ENCODE assay signal across 13 cellular contexts in the genomic region with DNA sequence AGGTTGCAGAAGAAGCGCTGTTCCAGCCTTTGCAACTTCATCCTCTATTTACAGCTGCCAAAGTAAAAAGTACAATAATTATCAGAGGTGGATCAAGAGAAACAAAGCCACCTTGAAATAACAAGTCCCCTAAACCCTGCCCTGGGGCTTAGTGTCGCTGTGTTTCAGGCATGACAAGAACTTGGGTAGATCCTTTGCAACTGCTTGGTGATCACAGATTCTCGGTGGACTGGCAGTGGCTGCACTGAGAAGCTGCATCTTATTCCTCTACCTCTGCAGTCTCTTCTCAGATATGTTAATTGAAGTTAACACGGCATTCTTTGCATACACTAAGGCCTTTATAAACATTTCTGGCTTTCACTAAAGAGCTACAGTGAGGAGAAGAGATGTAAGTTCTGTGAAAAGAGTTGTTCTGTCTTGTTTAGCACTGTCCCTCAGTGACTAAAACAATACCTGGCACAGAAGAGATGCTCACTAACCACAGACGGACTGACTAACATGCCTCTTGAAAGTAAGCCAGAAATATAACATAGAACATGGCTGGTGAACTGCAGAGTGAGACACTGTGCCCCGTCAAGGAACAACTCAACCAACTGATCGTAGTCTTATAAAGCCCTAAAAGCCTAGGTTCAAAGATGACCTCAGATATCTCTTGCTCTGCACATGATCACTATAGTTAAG.
DNase-seq lines count a peak whose midpoint lies in the region; ATAC-seq and TF ChIP-seq lines count a peak whose summit lies in the region.
"Had no signal": no experiment of that assay in that cellular context is flagged by ENCODE, and none has a peak within 500 bp of the region (broad histone marks: within the 10 kb centered on the region; RNA-seq: fewer than 3 reads in every experiment).

No MANE protein-coding gene starts in this region.

- no peak overlapping the region for H3K27ac ChIP-seq in naive thymus-derived CD4-positive, alpha-beta T cell (ENCODE audit: low read depth, low read length)
- H3K27ac ChIP-seq: neutrophil had no signal

- peaks cover 53% of the 10 kb centered on the region for H3K4me1 Mint-ChIP-seq in activated CD8-positive, alpha-beta T cell treated with anti-CD3 and anti-CD28 coated beads for 36 hours (ENCODE audit: low read depth)
- H3K4me1 Mint-ChIP-seq in activated CD8-positive, alpha-beta T cell treated with anti-CD3 and anti-CD28 coated beads, Interleukin-2, amount 10 ng/mL, durations not matched to agents 7 days and 5 days (ENCODE audit: low read depth): peaks cover 32% of the 10 kb centered on the region
- H3K4me1 Mint-ChIP-seq in naive thymus-derived CD4-positive, alpha-beta T cell: peaks cover 24 to 96% (median 88%) of the 10 kb centered on the region in 7 donors
- H3K4me1 Mint-ChIP-seq: stimulated activated naive B cell treated with anti-CD40 and anti-IgM and Interleukin-4, amounts not matched to agents 10 μg/mL and 1 μg/mL and 100 μg/mL, for 72 hours had no signal

- intact Hi-C loops in activated CD8-positive, alpha-beta T cell treated with anti-CD3 and anti-CD28 coated beads for 36 hours (cut with micrococcal nuclease): no loop called here
- intact Hi-C loops in naive thymus-derived CD4-positive, alpha-beta T cell (cut with micrococcal nuclease): loop anchor here (2.0 to 5.0 kb wide), 2 partner anchors 13 to 46 kb away; no protein-coding TSS in a partner anchor

- H3K36me3 ChIP-seq in naive thymus-derived CD4-positive, alpha-beta T cell (ENCODE audit: control insufficient read depth in 2 of 3, insufficient read depth in 3 of 3, low read length in 3 of 3): no peaks in the 10 kb centered on the region
- H3K36me3 ChIP-seq: neutrophil had no signal

- H3K36me3 Mint-ChIP-seq in activated CD8-positive, alpha-beta T cell treated with anti-CD3 and anti-CD28 coated beads for 36 hours (ENCODE audit: low read depth): peaks cover 2% of the 10 kb centered on the region
- peaks cover 25% of the 10 kb centered on the region for H3K36me3 Mint-ChIP-seq in activated CD8-positive, alpha-beta T cell treated with anti-CD3 and anti-CD28 coated beads, Interleukin-2, amount 10 ng/mL, durations not matched to agents 7 days and 5 days (ENCODE audit: low read depth)
- H3K36me3 Mint-ChIP-seq in naive thymus-derived CD4-positive, alpha-beta T cell: peaks cover 0 to 4% (median 2%) of the 10 kb centered on the region in 5 donors
- H3K36me3 Mint-ChIP-seq: immature natural killer cell; stimulated activated naive B cell treated with anti-CD40 and anti-IgM and Interleukin-4, amounts not matched to agents 10 μg/mL and 1 μg/mL and 100 μg/mL, for 72 hours had no signal

- POLR2A ChIA-PET in activated CD8-positive, alpha-beta T cell treated with anti-CD3 and anti-CD28 coated beads for 36 hours (lab: Charles Lee): no interaction called here
- POLR2A ChIA-PET in activated CD8-positive, alpha-beta T cell treated with anti-CD3 and anti-CD28 coated beads, Interleukin-2, amount 10 ng/mL, durations not matched to agents 7 days and 5 days (lab: Charles Lee): interaction anchor here (0.6 kb wide), 1 partner anchor 118 kb away, joined by 3 read pairs; no protein-coding TSS in a partner anchor
- POLR2A ChIA-PET in naive thymus-derived CD4-positive, alpha-beta T cell (lab: Charles Lee): interaction anchor here (0.6 kb wide), 1 partner anchor 11 kb away, joined by 3 read pairs; no protein-coding TSS in a partner anchor

- in situ Hi-C loops in astrocyte of the spinal cord (cut with HindIII; ENCODE audit: low sequenced_read_pairs): no loop called here

- H3K27ac Mint-ChIP-seq in activated CD8-positive, alpha-beta T cell treated with anti-CD3 and anti-CD28 coated beads for 36 hours: no peak overlapping the region
- no peak overlapping the region for H3K27ac Mint-ChIP-seq in activated CD8-positive, alpha-beta T cell treated with anti-CD3 and anti-CD28 coated beads, Interleukin-2, amount 10 ng/mL, durations not matched to agents 7 days and 5 days
- peak overlapping the region in 5 of 9 donors; percentile 18 to 81 (median 58) for H3K27ac Mint-ChIP-seq in naive thymus-derived CD4-positive, alpha-beta T cell
- H3K27ac Mint-ChIP-seq: activated B cell treated with CpG ODN at 0.5 μM for 24 hours; stimulated activated naive B cell treated with anti-CD40 and anti-IgM and Interleukin-4, amounts not matched to agents 10 μg/mL and 1 μg/mL and 100 μg/mL, for 72 hours had no signal

- ATAC-seq in activated CD8-positive, alpha-beta T cell treated with anti-CD3 and anti-CD28 coated beads for 36 hours: peak; percentile 70
- no peak for ATAC-seq in activated CD8-positive, alpha-beta T cell treated with anti-CD3 and anti-CD28 coated beads, Interleukin-2, amount 10 ng/mL, durations not matched to agents 7 days and 5 days
- peak; percentile 45 for ATAC-seq in HG02798 (IDR thresholded peaks at IDR 0.05; ENCODE audit: poor library complexity, unreplicated experiment)
- no peak for ATAC-seq in naive thymus-derived CD4-positive, alpha-beta T cell
- ATAC-seq in GM21526 (IDR thresholded peaks at IDR 0.05; ENCODE audit: low FRiP score, unreplicated experiment): no peak
- ATAC-seq: stimulated activated naive B cell treated with anti-CD40 and anti-IgM and Interleukin-4, amounts not matched to agents 10 μg/mL and 1 μg/mL and 100 μg/mL, for 72 hours had no signal

- CTCF ChIA-PET in activated CD8-positive, alpha-beta T cell treated with anti-CD3 and anti-CD28 coated beads for 36 hours (lab: Charles Lee): interaction anchor here (0.8 to 1.9 kb wide), 4 partner anchors 12 to 696 kb away, joined by 3 read pairs; no protein-coding TSS in a partner anchor
- CTCF ChIA-PET in activated CD8-positive, alpha-beta T cell treated with anti-CD3 and anti-CD28 coated beads, Interleukin-2, amount 10 ng/mL, durations not matched to agents 7 days and 5 days (lab: Charles Lee): interaction anchor here (0.8 to 1.6 kb wide), 3 partner anchors 10 to 47 kb away, joined by 3 to 5 read pairs (median 3); no protein-coding TSS in a partner anchor
- CTCF ChIA-PET in naive thymus-derived CD4-positive, alpha-beta T cell (lab: Charles Lee): interaction anchor here (0.8 to 1.2 kb wide), 2 partner anchors 8 to 10 kb away, joined by 3 read pairs; no protein-coding TSS in a partner anchor

- TF ChIP-seq CTCF in activated CD8-positive, alpha-beta T cell treated with anti-CD3 and anti-CD28 coated beads for 36 hours (IDR thresholded peaks at IDR 0.05): no peak
- TF ChIP-seq CTCF in astrocyte of the spinal cord (IDR thresholded peaks at IDR 0.05; ENCODE audit: low read depth, low read length): no peak

- DNase-seq in activated CD8-positive, alpha-beta T cell treated with anti-CD3 and anti-CD28 coated beads for 36 hours: peak; percentile 5
- no peak for DNase-seq in activated CD8-positive, alpha-beta T cell treated with anti-CD3 and anti-CD28 coated beads, Interleukin-2, amount 10 ng/mL, durations not matched to agents 7 days and 5 days
- peak; percentile 42 for DNase-seq in astrocyte of the spinal cord (ENCODE audit: low read depth, low spot score)
- DNase-seq in naive thymus-derived CD4-positive, alpha-beta T cell: no peak
- no peak for DNase-seq in kidney glomerular epithelial cell (lab: John Stamatoyannopoulos, UW)
- DNase-seq in SW480 (ENCODE audit: low spot score): no peak
- DNase-seq: activated B cell treated with CpG ODN at 0.5 μM for 24 hours; immature natural killer cell; SHP77; stimulated activated naive B cell treated with anti-CD40 and anti-IgM and Interleukin-4, amounts not matched to agents 10 μg/mL and 1 μg/mL and 100 μg/mL, for 72 hours had no signal

- H3K27me3 ChIP-seq in naive thymus-derived CD4-positive, alpha-beta T cell (ENCODE audit: control insufficient read depth in 2 of 2, insufficient read depth in 2 of 2, low read length in 2 of 2): no peaks in the 10 kb centered on the region
- H3K27me3 ChIP-seq: neutrophil had no signal

- H3K4me1 ChIP-seq in naive thymus-derived CD4-positive, alpha-beta T cell (ENCODE audit: control insufficient read depth in 2 of 2, insufficient read depth in 2 of 2, low read length in 2 of 2): peaks cover 0 to 18% of the 10 kb centered on the region in 2 donors

- H3K4me3 ChIP-seq in astrocyte of the spinal cord (ENCODE audit: low read depth, low read length): no peak overlapping the region
- H3K4me3 ChIP-seq in naive thymus-derived CD4-positive, alpha-beta T cell (ENCODE audit: low read length): no peak overlapping the region

- no peaks in the 10 kb centered on the region for H3K27me3 Mint-ChIP-seq in activated CD8-positive, alpha-beta T cell treated with anti-CD3 and anti-CD28 coated beads for 36 hours
- H3K27me3 Mint-ChIP-seq in activated CD8-positive, alpha-beta T cell treated with anti-CD3 and anti-CD28 coated beads, Interleukin-2, amount 10 ng/mL, durations not matched to agents 7 days and 5 days (ENCODE audit: low read depth): no peaks in the 10 kb centered on the region
- no peaks in the 10 kb centered on the region for H3K27me3 Mint-ChIP-seq in naive thymus-derived CD4-positive, alpha-beta T cell
- H3K27me3 Mint-ChIP-seq: activated B cell treated with CpG ODN at 0.5 μM for 24 hours; stimulated activated naive B cell treated with anti-CD40 and anti-IgM and Interleukin-4, amounts not matched to agents 10 μg/mL and 1 μg/mL and 100 μg/mL, for 72 hours had no signal

- H3K4me3 Mint-ChIP-seq in activated CD8-positive, alpha-beta T cell treated with anti-CD3 and anti-CD28 coated beads for 36 hours: no peak overlapping the region
- H3K4me3 Mint-ChIP-seq in activated CD8-positive, alpha-beta T cell treated with anti-CD3 and anti-CD28 coated beads, Interleukin-2, amount 10 ng/mL, durations not matched to agents 7 days and 5 days: no peak overlapping the region
- H3K4me3 Mint-ChIP-seq in naive thymus-derived CD4-positive, alpha-beta T cell: peak overlapping the region in 1 of 10 donors; percentile 7
- H3K4me3 Mint-ChIP-seq: activated B cell treated with CpG ODN at 0.5 μM for 24 hours; immature natural killer cell; stimulated activated naive B cell treated with anti-CD40 and anti-IgM and Interleukin-4, amounts not matched to agents 10 μg/mL and 1 μg/mL and 100 μg/mL, for 72 hours had no signal

- H3K9me3 ChIP-seq in naive thymus-derived CD4-positive, alpha-beta T cell (ENCODE audit: control insufficient read depth in 2 of 3, low read length in 3 of 3): no peaks in the 10 kb centered on the region
- H3K9me3 ChIP-seq: neutrophil had no signal

- H3K9me3 Mint-ChIP-seq in activated CD8-positive, alpha-beta T cell treated with anti-CD3 and anti-CD28 coated beads for 36 hours: no peaks in the 10 kb centered on the region
- no peaks in the 10 kb centered on the region for H3K9me3 Mint-ChIP-seq in activated CD8-positive, alpha-beta T cell treated with anti-CD3 and anti-CD28 coated beads, Interleukin-2, amount 10 ng/mL, durations not matched to agents 7 days and 5 days (ENCODE audit: insufficient read depth)
- H3K9me3 Mint-ChIP-seq in naive thymus-derived CD4-positive, alpha-beta T cell: no peaks in the 10 kb centered on the region
- H3K9me3 Mint-ChIP-seq: activated B cell treated with CpG ODN at 0.5 μM for 24 hours; immature natural killer cell; stimulated activated naive B cell treated with anti-CD40 and anti-IgM and Interleukin-4, amounts not matched to agents 10 μg/mL and 1 μg/mL and 100 μg/mL, for 72 hours had no signal

Comparison
In these comparisons a context has a peak if more than half of its experiments do, and no peak if none do; other contexts are left out.
1. ATAC-seq: peak in activated CD8-positive, alpha-beta T cell treated with anti-CD3 and anti-CD28 coated beads for 36 hours (single experiment) and HG02798 (single experiment); none in activated CD8-positive, alpha-beta T cell treated with anti-CD3 and anti-CD28 coated beads, Interleukin-2, amount 10 ng/mL, durations not matched to agents 7 days and 5 days (single experiment), naive thymus-derived CD4-positive, alpha-beta T cell (single experiment) and GM21526 (single experiment).
2. DNase-seq: peak in activated CD8-positive, alpha-beta T cell treated with anti-CD3 and anti-CD28 coated beads for 36 hours (single experiment) and astrocyte of the spinal cord (single experiment); none in activated CD8-positive, alpha-beta T cell treated with anti-CD3 and anti-CD28 coated beads, Interleukin-2, amount 10 ng/mL, durations not matched to agents 7 days and 5 days (single experiment), naive thymus-derived CD4-positive, alpha-beta T cell (0 of 9), kidney glomerular epithelial cell (single experiment) and SW480 (single experiment).
3. H3K27ac Mint-ChIP-seq: peak in naive thymus-derived CD4-positive, alpha-beta T cell (5 of 9); none in activated CD8-positive, alpha-beta T cell treated with anti-CD3 and anti-CD28 coated beads for 36 hours (single experiment) and activated CD8-positive, alpha-beta T cell treated with anti-CD3 and anti-CD28 coated beads, Interleukin-2, amount 10 ng/mL, durations not matched to agents 7 days and 5 days (single experiment).